ENCODE assay signal across 8 cellular contexts in genomic region chr2:42342061-42342794, GRCh38. TPM values are rescaled to one million over a fixed set of nuclear protein-coding genes. Genes with fewer than 3 reads are reported as not detected.
DNase-seq lines count a peak whose midpoint lies in the region; ATAC-seq and TF ChIP-seq lines count a peak whose summit lies in the region.

No MANE protein-coding gene starts in this region.

- no peaks in the 10 kb centered on the region for H3K27me3 ChIP-seq in esophagus muscularis mucosa
- no peaks in the 10 kb centered on the region for H3K27me3 ChIP-seq in trophoblast cell (ENCODE audit: insufficient read depth, low read length)

- H3K9me3 Mint-ChIP-seq in activated T-cell treated with anti-CD3 and anti-CD28 coated beads, Interleukin-2, amount 50 U/mL, for 24 hours = no peaks in the 10 kb centered on the region

- H3K9ac ChIP-seq in trophoblast cell (ENCODE audit: low read length) = no peak overlapping the region

- H3K9me3 ChIP-seq in esophagus muscularis mucosa (no peaks in the 10 kb centered on the region), trophoblast cell (ENCODE audit: insufficient read depth, low read depth, low read length) (no peaks in the 10 kb centered on the region)

- H3K4me1 Mint-ChIP-seq in activated T-cell treated with anti-CD3 and anti-CD28 coated beads, Interleukin-2, amount 50 U/mL, for 24 hours (ENCODE audit: low read depth) = peaks cover 35% of the 10 kb centered on the region

- no peaks in the 10 kb centered on the region for H3K27me3 Mint-ChIP-seq in activated T-cell treated with anti-CD3 and anti-CD28 coated beads, Interleukin-2, amount 50 U/mL, for 24 hours

- 61% methylated on average over 6 of the region's 8 CpGs for WGBS in esophagus muscularis mucosa
- WGBS in trophoblast cell (ENCODE audit: extremely low coverage, insufficient coverage, insufficient read length) = no CpG with 5 or more reads among the region's 8 CpGs

- H3K36me3 Mint-ChIP-seq in activated T-cell treated with anti-CD3 and anti-CD28 coated beads, Interleukin-2, amount 50 U/mL, for 24 hours (ENCODE audit: low read depth) = peaks cover 92% of the 10 kb centered on the region

- H2AK5ac ChIP-seq in trophoblast cell (ENCODE audit: low read length) = peak overlapping the region; percentile 66

- H4K8ac ChIP-seq in trophoblast cell (ENCODE audit: low read depth, low read length) = peak overlapping the region; percentile 47

- H2AFZ ChIP-seq in trophoblast cell (ENCODE audit: insufficient read depth, low read length, poor library complexity) = peak overlapping the region; percentile 12

- peak overlapping the region; percentile 35 for H3K4ac ChIP-seq in trophoblast cell (ENCODE audit: low read depth, low read length)

- H3K4me1 ChIP-seq in esophagus muscularis mucosa = peaks cover 14 to 38% (median 28%) of the 10 kb centered on the region in 4 donors
- peaks cover 23 to 28% of the 10 kb centered on the region in 2 experiments for H3K4me1 ChIP-seq in trophoblast cell (ENCODE audit: control insufficient read depth in 1 of 2, insufficient read depth in 2 of 2, low read length in 2 of 2)

- H3K36me3 ChIP-seq in esophagus muscularis mucosa = peaks cover 0 to 64% (median 20%) of the 10 kb centered on the region in 4 donors
- H3K36me3 ChIP-seq in trophoblast cell (ENCODE audit: control insufficient read depth in 1 of 2, insufficient read depth in 2 of 2, low read length in 2 of 2) = peaks cover 24 to 33% of the 10 kb centered on the region in 2 experiments

- ATAC-seq in GM18867 (IDR thresholded peaks at IDR 0.05; ENCODE audit: unreplicated experiment) = no peak

- no peak for DNase-seq in activated T-cell treated with anti-CD3 and anti-CD28 coated beads, Interleukin-2, amount 50 U/mL, for 24 hours
- DNase-seq in activated T-cell treated with anti-CD3 and anti-CD28 coated beads for 4 hours (no peak), RPMI7951 (ENCODE audit: low read depth) (peak; percentile 89), esophagus muscularis mucosa (ENCODE audit: extremely low spot score) (peak; percentile 89), trophoblast cell (peak; percentile 95 to 99), DMS153 (lab: John Stamatoyannopoulos, UW) (no peak)
- DNase-seq in activated CD4-positive, CD25-positive, alpha-beta regulatory T cell (lab: John Stamatoyannopoulos, UW) = no peak

- H2BK120ac ChIP-seq in trophoblast cell (ENCODE audit: insufficient read depth, low read length, poor library complexity) = peak overlapping the region; percentile 81

- no peak overlapping the region for H3K4me3 ChIP-seq in esophagus muscularis mucosa
- H3K4me3 ChIP-seq in trophoblast cell (ENCODE audit: low read depth, low read length) = peak overlapping the region; percentile 11

- H3K27ac ChIP-seq in esophagus muscularis mucosa (replicated peaks in 1 of 4) (peak overlapping the region; percentile 18 to 45 (median 30)), trophoblast cell (ENCODE audit: low read depth, low read length) (peak overlapping the region; percentile 90)

- H3K4me2 ChIP-seq in trophoblast cell (ENCODE audit: low read length) = peak overlapping the region; percentile 4

- H3K4me3 Mint-ChIP-seq in activated T-cell treated with anti-CD3 and anti-CD28 coated beads, Interleukin-2, amount 50 U/mL, for 24 hours = no peak overlapping the region

- peak overlapping the region; percentile 88 for H3K18ac ChIP-seq in trophoblast cell (ENCODE audit: low read length)

- H3K79me1 ChIP-seq in trophoblast cell (ENCODE audit: low read length) = peaks cover 22% of the 10 kb centered on the region

- H4K91ac ChIP-seq in trophoblast cell (ENCODE audit: low read depth, low read length) = peak overlapping the region; percentile 94

- peak overlapping the region; percentile 58 for H2BK12ac ChIP-seq in trophoblast cell (ENCODE audit: low read length)

- peak overlapping the region; percentile 83 for H3K14ac ChIP-seq in trophoblast cell (ENCODE audit: low read length)

- peak overlapping the region; percentile 89 for H3K27ac Mint-ChIP-seq in activated T-cell treated with anti-CD3 and anti-CD28 coated beads, Interleukin-2, amount 50 U/mL, for 24 hours

- TF ChIP-seq EP300 in esophagus muscularis mucosa (IDR thresholded peaks at IDR 0.05) = no peak

- TF ChIP-seq CTCF in esophagus muscularis mucosa (IDR thresholded peaks at IDR 0.05) = no peak

- no peak for TF ChIP-seq POLR2A in esophagus muscularis mucosa (IDR thresholded peaks at IDR 0.05; ENCODE audit: low read depth)

- intact Hi-C loops in esophagus muscularis mucosa (cut with DNase I) = no loop called here

- no peak overlapping the region for H3K23ac ChIP-seq in trophoblast cell (ENCODE audit: low read length)

- H3K79me2 ChIP-seq in trophoblast cell (ENCODE audit: control insufficient read depth, insufficient read depth, low read length, poor library complexity) = peaks cover 11% of the 10 kb centered on the region

- H2BK5ac ChIP-seq in trophoblast cell (ENCODE audit: low read depth, low read length, poor library complexity) = peak overlapping the region; percentile 92

- H4K12ac ChIP-seq in trophoblast cell (ENCODE audit: low read depth, low read length) = peak overlapping the region; percentile 15

RNA-seq across cellular contexts. Expression of gene COX7A2L, which starts 18.8 kb away (rescaled TPM):
- 188 and 215 TPM in 2 replicates for total RNA-seq in RPMI7951 (2014; rRNA removed; shearing (Covaris generic))
- 100 to 1,000 TPM in 1 of 4 donors, 10 to 100 TPM in 3; 56.9 to 122 (median 95.1) TPM for total RNA-seq in esophagus muscularis mucosa
- polyA plus RNA-seq in trophoblast cell (2013) = 75.1 and 75.4 TPM in 2 replicates

Comparison
In these comparisons a context has a peak if more than half of its experiments do, and no peak if none do; other contexts are left out.
1. DNase-seq: peak in RPMI7951 (single experiment), esophagus muscularis mucosa (single experiment) and trophoblast cell (2 of 2); none in activated T-cell treated with anti-CD3 and anti-CD28 coated beads, Interleukin-2, amount 50 U/mL, for 24 hours (single experiment), activated T-cell treated with anti-CD3 and anti-CD28 coated beads for 4 hours (single experiment), activated CD4-positive, CD25-positive, alpha-beta regulatory T cell (0 of 4) and DMS153 (single experiment).